ENCODE assay signal across 9 cellular contexts in genomic region chr14:22887990-22888378, GRCh38. TPM values are rescaled to one million over a fixed set of nuclear protein-coding genes. Genes with fewer than 3 reads are reported as not detected.
DNase-seq lines count a peak whose midpoint lies in the region; ATAC-seq, FAIRE-seq and TF ChIP-seq lines count a peak whose summit lies in the region.
"Had no signal": no experiment of that assay in that cellular context is flagged by ENCODE, and none has a peak within 500 bp of the region (broad histone marks: within the 10 kb centered on the region; RNA-seq: fewer than 3 reads in every experiment).

No MANE protein-coding gene starts in this region.

- H3K27me3 ChIP-seq in K562 (ENCODE audit: control insufficient read depth in 2 of 2, insufficient read depth in 2 of 2, low read length in 2 of 2) (no peaks in the 10 kb centered on the region), neuron (ENCODE audit: insufficient read depth, low read length) (no peaks in the 10 kb centered on the region)
- H3K27me3 ChIP-seq: ovary had no signal

- no peak for TF ChIP-seq EP300 in K562 (IDR thresholded peaks at IDR 0.05; ENCODE audit: low read length)

- H3K4me1 ChIP-seq in K562 (replicated peaks in 1 of 2; ENCODE audit: control insufficient read depth in 2 of 2, insufficient read depth in 2 of 2, low read length in 2 of 2) (peaks cover 29 to 43% of the 10 kb centered on the region in 2 experiments), neuron (ENCODE audit: insufficient read depth, low read length) (peaks cover 41% of the 10 kb centered on the region)

- peak overlapping the region; percentile 80 to 90 for H3K9ac ChIP-seq in K562 (ENCODE audit: insufficient read depth in 1 of 2, low read depth in 2 of 2, low read length in 2 of 2)

- TF ChIP-seq POLR2A in K562 (conservative IDR thresholded peaks at IDR 0.05) = no peak

- FAIRE-seq in K562 (lab: Jason Lieb, UNC) (peak; percentile 6), urothelium cell line (lab: Jason Lieb, UNC) (no peak)

- peak overlapping the region; percentile 87 for H3K4me2 ChIP-seq in K562 (ENCODE audit: insufficient read depth, low read length)

- POLR2A ChIA-PET in K562 (lab: Yijun Ruan, JAX) = interaction anchor here (0.7 to 1.5 kb wide), 5 partner anchors 12 to 393 kb away, joined by 3 to 7 read pairs (median 6); partner anchors contain the start of genes MRPL52 and RBM23

- TF ChIP-seq CTCF in GM10266 (IDR thresholded peaks at IDR 0.05; ENCODE audit: control insufficient read depth, insufficient read depth, low read depth, missing control alignments) (no peak), K562 (IDR thresholded peaks at IDR 0.05 in 2 of 3, conservative IDR thresholded peaks at IDR 0.05 in 1 of 3; ENCODE audit: insufficient read depth in 2 of 3, low read depth in 1 of 3, low read length in 3 of 3) (no peak)

- in situ Hi-C loops in K562 (cut with MboI) = no loop called here

- H3K36me3 ChIP-seq in K562 (ENCODE audit: control insufficient read depth, insufficient read depth, low read length) (no peaks in the 10 kb centered on the region), neuron (ENCODE audit: insufficient read depth, low read length) (no peaks in the 10 kb centered on the region)
- H3K36me3 ChIP-seq: ovary had no signal

- H2AFZ ChIP-seq in K562 (ENCODE audit: low read depth, low read length) (peak overlapping the region; percentile 96; the same call in 1 of the 2 replicates), neuron (ENCODE audit: low read depth, low read length) (no peak overlapping the region)

- H4K20me1 ChIP-seq in K562 (replicated peaks; ENCODE audit: control insufficient read depth, insufficient read depth, low read length) = no peaks in the 10 kb centered on the region

- peaks cover 3% of the 10 kb centered on the region for H3K9me1 ChIP-seq in K562 (ENCODE audit: control insufficient read depth, insufficient read depth, low read length)

- ATAC-seq in GM21717 (IDR thresholded peaks at IDR 0.05; ENCODE audit: unreplicated experiment) = peak; percentile 36
- ATAC-seq in K562 = no peak

- 20% methylated on average over 5 of the region's 5 CpGs for WGBS in K562 (ENCODE audit: insufficient coverage, low coverage, missing lambda C conversion rate)

- H3K9me3 ChIP-seq in K562 (replicated peaks; ENCODE audit: control insufficient read depth, insufficient read depth, low read depth, low read length) = no peaks in the 10 kb centered on the region
- no peaks in the 10 kb centered on the region for H3K9me3 ChIP-seq in neuron (ENCODE audit: low read length)
- H3K9me3 ChIP-seq: ovary had no signal

- TF ChIP-seq RAD21 in K562 (CRISPR knock-in tag; conservative IDR thresholded peaks at IDR 0.05 in 1 of 2, IDR thresholded peaks at IDR 0.05 in 1 of 2) = no peak

- no TSS peak for BruUV-seq in K562 (replicated peaks; lab: Mats Ljungman, UMichigan)

- DNase-seq in GM10266 (ENCODE audit: extremely low spot score) = peak; percentile 67
- peak; percentile 99 for DNase-seq in NCI-H2171 (lab: John Stamatoyannopoulos, UW)
- peak in 1 of 4 experiments; percentile 32 for DNase-seq in K562 (ENCODE audit: extremely low read depth in 1 of 4, low spot score in 3 of 4)
- DNase-seq in SW480 (ENCODE audit: low spot score) = no peak
- DNase-seq in LoVo (ENCODE audit: low spot score) = no peak
- DNase-seq in urothelium cell line (ENCODE audit: low spot score) = no peak

- CTCF ChIA-PET in K562 (lab: Yijun Ruan, JAX; ENCODE audit: low intra/inter-chr PET ratio) = no interaction called here

- intact Hi-C loops in K562 (cut with micrococcal nuclease) = loop anchor here (1.0 kb wide), 1 partner anchor 17 kb away; the partner anchor contains the start of gene LRP10

- peak overlapping the region; percentile 81 for H3K27ac ChIP-seq in K562 (ENCODE audit: extremely low read depth, low read depth, low read length)

- peaks cover 14% of the 10 kb centered on the region for H3K79me2 ChIP-seq in K562 (ENCODE audit: control insufficient read depth, insufficient read depth, low read length)

- H3K4me3 ChIP-seq in K562 (peak overlapping the region; percentile 63), neuron (ENCODE audit: low read length) (peak overlapping the region; percentile 60)

RNA-seq across cellular contexts. Expression of gene REM2, which starts 5.0 kb away (rescaled TPM):
- total RNA-seq in K562 (2011; cell fraction: chromatin; rRNA removed; ENCODE audit: low replicate concordance) = 1.2 and 3.0 TPM in 2 replicates
- total RNA-seq in K562 (2011; cell fraction: nucleolus; rRNA removed) = 3.0 and 3.8 TPM in 2 replicates
- total RNA-seq in K562 (2011; cell fraction: nucleoplasm; rRNA removed) = 2.4 and 2.7 TPM in 2 replicates
- total RNA-seq in K562 (2014; rRNA removed) = 0.29 and 0.36 TPM in 2 replicates
- total RNA-seq in K562 (2014; rRNA removed; fragmentation: Illumina TruSeq; extraction: Trizol) = 0.18 and 0.51 TPM in 2 replicates
- 0.25 and 0.34 TPM in 2 replicates for total RNA-seq in K562 (2015; rRNA removed; fragmentation: Illumina TruSeq; extraction: Trizol)
- total RNA-seq in K562 (2021) = 0.40 and 0.69 TPM in 2 replicates
- polyA plus RNA-seq in K562 (2011; rRNA removed) = 0.91 and 1.0 TPM in 2 replicates
- 0.40 and 0.47 TPM in 2 replicates for polyA plus RNA-seq in K562 (2011; cell fraction: cytosol; rRNA removed)
- 1.2 and 2.3 TPM in 2 replicates for polyA plus RNA-seq in K562 (2011; cell fraction: nucleus; rRNA removed)
- polyA plus RNA-seq in K562 (2012) = 0.82 and 1.1 TPM in 2 replicates
- 0.21 and 0.25 TPM in 2 replicates for polyA plus RNA-seq in K562 (2014; fragmentation: Illumina TruSeq; extraction: Trizol)
- polyA plus RNA-seq in K562 (2014; fragmentation: Nextera tagmentation; extraction: Ambion mirVana) = under 1 TPM; 0.38 to 0.50 TPM
- 0.20 and 0.97 TPM in 2 replicates for polyA plus RNA-seq in K562 (2014; rRNA removed)
- 0.32 and 0.48 TPM in 2 replicates for polyA minus RNA-seq in K562 (2011; rRNA and poly(A)+ RNA removed)
- not detected in 2 replicates for polyA minus RNA-seq in K562 (2011; cell fraction: cytosol; rRNA and poly(A)+ RNA removed)
- 0.81 and 1.9 TPM in 2 replicates for polyA minus RNA-seq in K562 (2011; cell fraction: nucleus; rRNA and poly(A)+ RNA removed)

RNA-seq across cellular contexts. Expression of gene LRP10, which starts 16.4 kb away (rescaled TPM):
- 26.2 and 103 TPM in 2 replicates for total RNA-seq in K562 (2011; cell fraction: chromatin; rRNA removed; ENCODE audit: low replicate concordance)
- total RNA-seq in K562 (2011; cell fraction: nucleolus; rRNA removed) = 119 and 150 TPM in 2 replicates
- 79.0 and 80.1 TPM in 2 replicates for total RNA-seq in K562 (2011; cell fraction: nucleoplasm; rRNA removed)
- total RNA-seq in K562 (2014; rRNA removed) = 10.9 and 14.9 TPM in 2 replicates
- 4.9 and 5.5 TPM in 2 replicates for total RNA-seq in K562 (2014; rRNA removed; fragmentation: Illumina TruSeq; extraction: Trizol)
- 6.9 and 8.1 TPM in 2 replicates for total RNA-seq in K562 (2015; rRNA removed; fragmentation: Illumina TruSeq; extraction: Trizol)
- 40.7 and 45.5 TPM in 2 replicates for total RNA-seq in K562 (2021)
- polyA plus RNA-seq in K562 (2011; rRNA removed) = 16.0 and 25.1 TPM in 2 replicates
- 18.9 and 40.0 TPM in 2 replicates for polyA plus RNA-seq in K562 (2011; cell fraction: cytosol; rRNA removed)
- polyA plus RNA-seq in K562 (2011; cell fraction: nucleus; rRNA removed) = 17.1 and 30.2 TPM in 2 replicates
- polyA plus RNA-seq in K562 (2012) = 36.0 and 70.6 TPM in 2 replicates
- polyA plus RNA-seq in K562 (2014; fragmentation: Illumina TruSeq; extraction: Trizol) = 27.2 and 34.5 TPM in 2 replicates
- 1 to 10 TPM; 1.3 to 2.3 TPM for polyA plus RNA-seq in K562 (2014; fragmentation: Nextera tagmentation; extraction: Ambion mirVana)
- 12.7 and 15.9 TPM in 2 replicates for polyA plus RNA-seq in K562 (2014; rRNA removed)
- 15.2 and 24.3 TPM in 2 replicates for polyA minus RNA-seq in K562 (2011; rRNA and poly(A)+ RNA removed)
- 36.7 and 48.5 TPM in 2 replicates for polyA minus RNA-seq in K562 (2011; cell fraction: cytosol; rRNA and poly(A)+ RNA removed)
- 16.7 and 17.0 TPM in 2 replicates for polyA minus RNA-seq in K562 (2011; cell fraction: nucleus; rRNA and poly(A)+ RNA removed)

RNA-seq across cellular contexts. Expression of gene RBM23, which starts 31.0 kb away (rescaled TPM):
- total RNA-seq in K562 (2011; cell fraction: chromatin; rRNA removed; ENCODE audit: low replicate concordance) = 87.2 and 129 TPM in 2 replicates
- 74.0 and 76.5 TPM in 2 replicates for total RNA-seq in K562 (2011; cell fraction: nucleolus; rRNA removed)
- 81.6 and 84.0 TPM in 2 replicates for total RNA-seq in K562 (2011; cell fraction: nucleoplasm; rRNA removed)
- total RNA-seq in K562 (2014; rRNA removed) (46.0 and 68.2 TPM in 2 replicates), K562 (2014; rRNA removed; fragmentation: Illumina TruSeq; extraction: Trizol) (48.9 and 53.2 TPM in 2 replicates), K562 (2015; rRNA removed; fragmentation: Illumina TruSeq; extraction: Trizol) (66.8 and 73.0 TPM in 2 replicates), K562 (2021) (56.0 and 58.5 TPM in 2 replicates)
- polyA plus RNA-seq in K562 (2011; rRNA removed) (36.2 and 57.8 TPM in 2 replicates), K562 (2014; fragmentation: Illumina TruSeq; extraction: Trizol) (50.2 and 69.0 TPM in 2 replicates), K562 (2014; fragmentation: Nextera tagmentation; extraction: Ambion mirVana) (100 to 1,000 TPM in 1 of 2 experiments, 10 to 100 TPM in 1; 67.8 to 102 TPM), K562 (2014; rRNA removed) (47.1 and 50.4 TPM in 2 replicates)
- 57.1 and 82.5 TPM in 2 replicates for polyA plus RNA-seq in K562 (2011; cell fraction: cytosol; rRNA removed)
- 68.8 and 78.6 TPM in 2 replicates for polyA plus RNA-seq in K562 (2011; cell fraction: nucleus; rRNA removed)
- 43.1 and 49.8 TPM in 2 replicates for polyA plus RNA-seq in K562 (2012)
- polyA minus RNA-seq in K562 (2011; rRNA and poly(A)+ RNA removed) = 65.1 and 89.3 TPM in 2 replicates
- polyA minus RNA-seq in K562 (2011; cell fraction: cytosol; rRNA and poly(A)+ RNA removed) = 26.5 and 31.2 TPM in 2 replicates
- polyA minus RNA-seq in K562 (2011; cell fraction: nucleus; rRNA and poly(A)+ RNA removed) = 24.9 and 39.5 TPM in 2 replicates

RNA-seq across cellular contexts. Expression of gene PRMT5, which starts 41.2 kb away (rescaled TPM):
- total RNA-seq in K562 (2011; cell fraction: chromatin; rRNA removed; ENCODE audit: low replicate concordance) = 278 and 432 TPM in 2 replicates
- total RNA-seq in K562 (2011; cell fraction: nucleolus; rRNA removed) = 251 and 313 TPM in 2 replicates
- 210 and 241 TPM in 2 replicates for total RNA-seq in K562 (2011; cell fraction: nucleoplasm; rRNA removed)
- total RNA-seq in K562 (2014; rRNA removed) = 123 and 171 TPM in 2 replicates
- 222 and 228 TPM in 2 replicates for total RNA-seq in K562 (2014; rRNA removed; fragmentation: Illumina TruSeq; extraction: Trizol)
- 245 and 276 TPM in 2 replicates for total RNA-seq in K562 (2015; rRNA removed; fragmentation: Illumina TruSeq; extraction: Trizol)
- total RNA-seq in K562 (2021) = 246 and 247 TPM in 2 replicates
- polyA plus RNA-seq in K562 (2011; rRNA removed) = 409 and 552 TPM in 2 replicates
- polyA plus RNA-seq in K562 (2011; cell fraction: cytosol; rRNA removed) = 792 and 841 TPM in 2 replicates
- 583 and 596 TPM in 2 replicates for polyA plus RNA-seq in K562 (2011; cell fraction: nucleus; rRNA removed)
- polyA plus RNA-seq in K562 (2012) = 146 and 359 TPM in 2 replicates
- 270 and 321 TPM in 2 replicates for polyA plus RNA-seq in K562 (2014; fragmentation: Illumina TruSeq; extraction: Trizol)
- 100 to 1,000 TPM; 114 to 155 TPM for polyA plus RNA-seq in K562 (2014; fragmentation: Nextera tagmentation; extraction: Ambion mirVana)
- 216 and 257 TPM in 2 replicates for polyA plus RNA-seq in K562 (2014; rRNA removed)
- polyA minus RNA-seq in K562 (2011; rRNA and poly(A)+ RNA removed) = 300 and 519 TPM in 2 replicates
- 206 and 309 TPM in 2 replicates for polyA minus RNA-seq in K562 (2011; cell fraction: cytosol; rRNA and poly(A)+ RNA removed)
- 93.0 and 134 TPM in 2 replicates for polyA minus RNA-seq in K562 (2011; cell fraction: nucleus; rRNA and poly(A)+ RNA removed)

RNA-seq across cellular contexts. Expression of gene MMP14, which starts 51.6 kb away (rescaled TPM):
- total RNA-seq in K562 (2011; cell fraction: chromatin; rRNA removed; ENCODE audit: low replicate concordance) = 9.3 and 17.2 TPM in 2 replicates
- total RNA-seq in K562 (2011; cell fraction: nucleolus; rRNA removed) = 8.4 and 8.8 TPM in 2 replicates
- 7.2 and 9.0 TPM in 2 replicates for total RNA-seq in K562 (2011; cell fraction: nucleoplasm; rRNA removed)
- total RNA-seq in K562 (2014; rRNA removed) (0.36 and 0.65 TPM in 2 replicates), K562 (2014; rRNA removed; fragmentation: Illumina TruSeq; extraction: Trizol) (0.51 and 0.80 TPM in 2 replicates), K562 (2015; rRNA removed; fragmentation: Illumina TruSeq; extraction: Trizol) (0.94 and 0.98 TPM in 2 replicates), K562 (2021) (2.3 and 4.5 TPM in 2 replicates)
- polyA plus RNA-seq in K562 (2011; rRNA removed) (2.1 and 2.9 TPM in 2 replicates), K562 (2014; fragmentation: Illumina TruSeq; extraction: Trizol) (1.2 and 1.3 TPM in 2 replicates), K562 (2014; fragmentation: Nextera tagmentation; extraction: Ambion mirVana) (not detected), K562 (2014; rRNA removed) (2.8 and 5.8 TPM in 2 replicates)
- polyA plus RNA-seq in K562 (2011; cell fraction: cytosol; rRNA removed) = 3.2 and 3.4 TPM in 2 replicates
- polyA plus RNA-seq in K562 (2011; cell fraction: nucleus; rRNA removed) = 15.7 and 30.4 TPM in 2 replicates
- polyA plus RNA-seq in K562 (2012) = 1.5 and 4.9 TPM in 2 replicates
- polyA minus RNA-seq in K562 (2011; rRNA and poly(A)+ RNA removed) = 0.35 and 0.39 TPM in 2 replicates
- polyA minus RNA-seq in K562 (2011; cell fraction: cytosol; rRNA and poly(A)+ RNA removed) = 1.0 TPM in 1 of 2 replicates, not detected in the other
- polyA minus RNA-seq in K562 (2011; cell fraction: nucleus; rRNA and poly(A)+ RNA removed) = 2.0 and 2.6 TPM in 2 replicates

Comparison
In these comparisons a context has a peak if more than half of its experiments do, and no peak if none do; other contexts are left out.
1. DNase-seq: peak in GM10266 (single experiment) and NCI-H2171 (single experiment); none in SW480 (single experiment), LoVo (single experiment) and urothelium cell line (single experiment).